In genomic region chr1:151199860-151200581, GRCh38 we compare ENCODE assay signal across 8 cellular contexts. TPM values are rescaled to one million over a fixed set of nuclear protein-coding genes. Genes with fewer than 3 reads are reported as not detected.
DNase-seq lines count a peak whose midpoint lies in the region; ATAC-seq, FAIRE-seq and TF ChIP-seq lines count a peak whose summit lies in the region.

No MANE protein-coding gene starts in this region.

- FAIRE-seq in kidney (lab: Jason Lieb, UNC), result no peak

- H3K27ac ChIP-seq in MM.1S (ENCODE audit: low read length) (no peak overlapping the region), adrenal gland (peak overlapping the region in 3 of 5 donors; percentile 94 to 99 (median 95)), kidney (ENCODE audit: low read depth in 2 of 2, low read length in 2 of 2) (peak overlapping the region; percentile 65 to 96), stomach (peak overlapping the region; percentile 45 to 94 (median 93))

- H3K79me2 ChIP-seq in MM.1S (ENCODE audit: low read length), result peaks cover 64% of the 10 kb centered on the region

- peak overlapping the region; percentile 89 for H3K4me2 ChIP-seq in MM.1S (ENCODE audit: low read depth, low read length)

- peak overlapping the region; percentile 68; the same call in 1 of the 2 replicates for H3K9ac ChIP-seq in MM.1S (ENCODE audit: low read length)
- H3K9ac ChIP-seq in kidney (ENCODE audit: low read length in 2 of 2), result peak overlapping the region; percentile 87 to 98

- no peaks in the 10 kb centered on the region for H3K27me3 ChIP-seq in MM.1S (replicated peaks; ENCODE audit: insufficient read depth, low read length)
- H3K27me3 ChIP-seq in adrenal gland, result no peaks in the 10 kb centered on the region
- H3K27me3 ChIP-seq in stomach, result no peaks in the 10 kb centered on the region

- in situ Hi-C loops in Caki2 (cut with HindIII; ENCODE audit: low pct_unique_long_range_greater_than_20kb, low sequenced_read_pairs), result no loop called here

- no peak for TF ChIP-seq CTCF in MM.1S (IDR thresholded peaks at IDR 0.05; ENCODE audit: low read length)
- TF ChIP-seq CTCF in adrenal gland (IDR thresholded peaks at IDR 0.05), result no peak
- TF ChIP-seq CTCF in kidney (IDR thresholded peaks at IDR 0.05; ENCODE audit: borderline replicate concordance, extremely low read depth, insufficient read depth), result no peak
- no peak for TF ChIP-seq CTCF in stomach (IDR thresholded peaks at IDR 0.05)

- intact Hi-C loops in adrenal gland (cut with DNase I), result loop anchor here (5.0 kb wide), 1 partner anchor 52 kb away; the partner anchor contains the start of gene PSMD4 (in 2 of the 2)
- intact Hi-C loops in kidney (cut with DNase I), result no loop called here
- intact Hi-C loops in stomach (cut with DNase I; ENCODE audit: low total_unique reads), result no loop called here

- TF ChIP-seq POLR2A in adrenal gland (IDR thresholded peaks at IDR 0.05) (no peak), stomach (IDR thresholded peaks at IDR 0.05) (no peak)

- 18 to 26% (median 22%) methylated on average over 12 of the region's 12 CpGs for WGBS in adrenal gland, 4 donors
- WGBS in stomach, 5 donors, result 18 to 31% (median 24%) methylated on average over 12 of the region's 12 CpGs

- H2AFZ ChIP-seq in MM.1S (ENCODE audit: low read length), result no peak overlapping the region

- H3F3A ChIP-seq in MM.1S (ENCODE audit: insufficient read depth, low read length), result peaks cover 8% of the 10 kb centered on the region

- ATAC-seq in GM18502 (IDR thresholded peaks at IDR 0.05; ENCODE audit: poor library complexity, unreplicated experiment) (no peak), GM21619 (IDR thresholded peaks at IDR 0.05; ENCODE audit: unreplicated experiment) (no peak)

- no peaks in the 10 kb centered on the region for H3K9me2 ChIP-seq in MM.1S (replicated peaks; ENCODE audit: insufficient read depth, low read length)

- H3K4me1 ChIP-seq in MM.1S (ENCODE audit: low read length), result peaks cover 9% of the 10 kb centered on the region
- H3K4me1 ChIP-seq in adrenal gland (replicated peaks in 1 of 2), result peaks cover 32 to 46% of the 10 kb centered on the region in 2 donors
- peaks cover 6 to 12% of the 10 kb centered on the region in 2 donors for H3K4me1 ChIP-seq in kidney (ENCODE audit: control insufficient read depth in 1 of 2, insufficient read depth in 1 of 2, low read depth in 1 of 2, low read length in 2 of 2)
- H3K4me1 ChIP-seq in stomach, result peaks cover 37 to 78% (median 58%) of the 10 kb centered on the region in 4 donors

- no peaks in the 10 kb centered on the region for H3K9me3 ChIP-seq in MM.1S (replicated peaks; ENCODE audit: insufficient read depth, low read length)
- H3K9me3 ChIP-seq in adrenal gland (replicated peaks in 1 of 3), result no peaks in the 10 kb centered on the region
- no peaks in the 10 kb centered on the region for H3K9me3 ChIP-seq in kidney (ENCODE audit: control insufficient read depth in 1 of 2, low read length in 2 of 2)
- H3K9me3 ChIP-seq in stomach, result no peaks in the 10 kb centered on the region

- H4K20me1 ChIP-seq in MM.1S (ENCODE audit: insufficient read depth, low read length), result no peaks in the 10 kb centered on the region; the same call in 1 of the 2 replicates

- no peak for TF ChIP-seq EP300 in stomach (IDR thresholded peaks at IDR 0.05)

- H3K4me3 ChIP-seq in MM.1S (ENCODE audit: low read length) (peak overlapping the region; percentile 93), adrenal gland (peak overlapping the region in 3 of 4 donors; percentile 27 to 97 (median 61)), kidney (ENCODE audit: low read length in 2 of 2) (peak overlapping the region; percentile 93 to 98), stomach (peak overlapping the region; percentile 73 to 91 (median 74))

- DNase-seq in Caki2 (ENCODE audit: low read depth) (peak; percentile 62), MM.1S (no peak), adrenal gland (peak in 3 of 7 donors; percentile 28 to 56 (median 46)), kidney (no peak), stomach (no peak), NCI-H2107 (lab: John Stamatoyannopoulos, UW) (no peak)

- H3K36me3 ChIP-seq in MM.1S (replicated peaks; ENCODE audit: insufficient read depth, low read length), result 0 out of 2 replicates have a peak, but pooled peaks cover 7% of the 10 kb centered on the region
- H3K36me3 ChIP-seq in adrenal gland (replicated peaks in 1 of 2), result peaks cover 0 to 16% of the 10 kb centered on the region in 2 donors
- H3K36me3 ChIP-seq in kidney (ENCODE audit: control insufficient read depth in 1 of 2, insufficient read depth in 2 of 2, low read length in 2 of 2), result peaks cover 3 to 7% of the 10 kb centered on the region in 2 donors
- peaks cover 8 to 23% (median 17%) of the 10 kb centered on the region in 4 donors for H3K36me3 ChIP-seq in stomach

RNA-seq across cellular contexts. Expression of gene PIP5K1A, which starts 1.7 kb away (rescaled TPM):
- total RNA-seq in Caki2 (2014; rRNA removed; shearing (Covaris generic); ENCODE audit: low replicate concordance), result 14.0 and 51.9 TPM in 2 replicates
- 10 to 100 TPM; 28.8 to 61.7 (median 47.0) TPM for total RNA-seq in adrenal gland
- 10 to 100 TPM; 31.2 to 46.1 (median 43.7) TPM for polyA plus RNA-seq in adrenal gland
- 49.0 TPM for total RNA-seq in kidney
- polyA plus RNA-seq in kidney (ENCODE audit: insufficient read depth, low read depth, low replicate concordance), result 15.5 TPM
- total RNA-seq in stomach, result 100 to 1,000 TPM in 2 of 5 donors, 10 to 100 TPM in 3; 36.8 to 156 (median 94.6) TPM
- polyA plus RNA-seq in stomach, result 10 to 100 TPM in 2 of 3 donors, 1 to 10 TPM in 1; 8.4 to 13.4 (median 11.4) TPM

RNA-seq across cellular contexts. Expression of gene VPS72, which starts 10.0 kb away (rescaled TPM):
- 98.7 and 126 TPM in 2 replicates for total RNA-seq in Caki2 (2014; rRNA removed; shearing (Covaris generic); ENCODE audit: low replicate concordance)
- 10 to 100 TPM; 30.0 to 57.1 (median 38.5) TPM for total RNA-seq in adrenal gland
- 10 to 100 TPM; 33.1 to 54.4 (median 41.3) TPM for polyA plus RNA-seq in adrenal gland
- 52.6 TPM for total RNA-seq in kidney
- 38.2 TPM for polyA plus RNA-seq in kidney (ENCODE audit: insufficient read depth, low read depth, low replicate concordance)
- 10 to 100 TPM; 19.1 to 61.6 (median 32.1) TPM for total RNA-seq in stomach
- 10 to 100 TPM; 27.8 to 32.6 (median 30.2) TPM for polyA plus RNA-seq in stomach

RNA-seq across cellular contexts. Expression of gene TMOD4, which starts 24.2 kb away (rescaled TPM):
- total RNA-seq in Caki2 (2014; rRNA removed; shearing (Covaris generic); ENCODE audit: low replicate concordance), result not detected in 2 replicates
- total RNA-seq in adrenal gland (1 to 10 TPM in 1 of 8 donors, under 1 TPM in 1, not detected in 6; 0.60 to 1.2 TPM), kidney (0.66 TPM), stomach (not detected)
- polyA plus RNA-seq in adrenal gland (under 1 TPM in 2 of 3 donors, not detected in 1; 0.84 to 0.88 TPM), kidney (ENCODE audit: insufficient read depth, low read depth, low replicate concordance) (0.65 TPM), stomach (1 to 10 TPM in 1 of 3 donors, not detected in 2; 1.2 TPM)

RNA-seq across cellular contexts. Expression of gene SCNM1, which starts 34.1 kb away (rescaled TPM):
- 30.4 and 52.3 TPM in 2 replicates for total RNA-seq in Caki2 (2014; rRNA removed; shearing (Covaris generic); ENCODE audit: low replicate concordance)
- total RNA-seq in adrenal gland (10 to 100 TPM; 16.4 to 43.2 (median 32.9) TPM), kidney (33.4 TPM), stomach (10 to 100 TPM in 3 of 5 donors, 1 to 10 TPM in 2; 4.5 to 57.8 (median 12.0) TPM)
- polyA plus RNA-seq in adrenal gland (10 to 100 TPM; 47.2 to 89.0 (median 83.2) TPM), kidney (ENCODE audit: insufficient read depth, low read depth, low replicate concordance) (57.7 TPM), stomach (10 to 100 TPM; 35.2 to 66.3 (median 64.5) TPM)

RNA-seq across cellular contexts. Expression of gene LYSMD1, which starts 34.3 kb away (rescaled TPM):
- total RNA-seq in Caki2 (2014; rRNA removed; shearing (Covaris generic); ENCODE audit: low replicate concordance), result 17.5 and 19.8 TPM in 2 replicates
- total RNA-seq in adrenal gland (10 to 100 TPM in 6 of 8 donors, 1 to 10 TPM in 2; 7.9 to 20.0 (median 13.8) TPM), kidney (7.9 TPM), stomach (10 to 100 TPM in 1 of 5 donors, 1 to 10 TPM in 4; 1.7 to 10.3 (median 4.5) TPM)
- polyA plus RNA-seq in adrenal gland (10 to 100 TPM in 1 of 3 donors, 1 to 10 TPM in 2; 4.4 to 12.8 (median 9.1) TPM), kidney (ENCODE audit: insufficient read depth, low read depth, low replicate concordance) (9.1 TPM), stomach (1 to 10 TPM; 4.0 to 5.3 (median 4.7) TPM)

Comparison
In these comparisons a context has a peak if more than half of its experiments do, and no peak if none do; other contexts are left out.
1. intact Hi-C loops: an anchor here in adrenal gland (5.0 kb wide); none called in kidney and stomach.